ENCODE assay signal across 9 cellular contexts in the genomic region with DNA sequence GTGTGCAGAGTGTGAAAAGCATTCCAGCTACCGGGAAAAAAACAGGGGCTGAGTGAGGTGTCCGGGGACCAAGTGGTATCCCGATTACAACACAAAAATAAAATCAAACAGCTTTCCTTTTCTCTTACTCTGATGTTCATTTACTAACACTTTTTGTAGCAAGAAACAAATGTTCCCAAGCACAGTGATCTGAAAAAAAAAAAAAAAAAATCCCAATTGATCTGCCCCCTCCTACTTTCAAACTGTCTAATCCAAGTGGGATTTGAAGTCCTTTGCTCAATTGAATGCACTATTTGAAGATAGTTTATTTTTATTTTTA. TPM values are rescaled to one million over a fixed set of nuclear protein-coding genes. Genes with fewer than 3 reads are reported as not detected.
DNase-seq lines count a peak whose midpoint lies in the region; ATAC-seq and TF ChIP-seq lines count a peak whose summit lies in the region.
"Had no signal": no experiment of that assay in that cellular context is flagged by ENCODE, and none has a peak within 500 bp of the region (broad histone marks: within the 10 kb centered on the region; RNA-seq: fewer than 3 reads in every experiment).

No MANE protein-coding gene starts in this region.

- H3K36me3 Mint-ChIP-seq in activated CD4-positive, alpha-beta T cell treated with anti-CD3 and anti-CD28 coated beads, Interleukin-2, amount 10 ng/mL, durations not matched to agents 24 days and 14 days (ENCODE audit: low read depth) = no peaks in the 10 kb centered on the region

- intact Hi-C loops in activated CD4-positive, alpha-beta T cell treated with anti-CD3 and anti-CD28 coated beads, Interleukin-2, amount 10 ng/mL, durations not matched to agents 24 days and 14 days (cut with micrococcal nuclease) = no loop called here
- intact Hi-C loops in breast epithelium (cut with DNase I; ENCODE audit: low total_unique reads) = no loop called here
- intact Hi-C loops in lower lobe of right lung (cut with DNase I) = no loop called here

- peaks cover 57% of the 10 kb centered on the region for H3K27me3 Mint-ChIP-seq in activated CD4-positive, alpha-beta T cell treated with anti-CD3 and anti-CD28 coated beads, Interleukin-2, amount 10 ng/mL, durations not matched to agents 24 days and 14 days

- H3K27ac ChIP-seq in breast epithelium = peak overlapping the region; percentile 92 to 98
- no peak overlapping the region for H3K27ac ChIP-seq in lower lobe of right lung
- peak overlapping the region; percentile 53 to 61 for H3K27ac ChIP-seq in thoracic aorta

- peak overlapping the region; percentile 72 for H3K4me3 Mint-ChIP-seq in activated CD4-positive, alpha-beta T cell treated with anti-CD3 and anti-CD28 coated beads, Interleukin-2, amount 10 ng/mL, durations not matched to agents 24 days and 14 days

- H3K27me3 ChIP-seq in breast epithelium (no peaks in the 10 kb centered on the region), lower lobe of right lung (ENCODE audit: low read depth) (no peaks in the 10 kb centered on the region), thoracic aorta (replicated peaks; ENCODE audit: insufficient read depth) (no peaks in the 10 kb centered on the region)

- TF ChIP-seq CTCF in breast epithelium (IDR thresholded peaks at IDR 0.05) (no peak), lower lobe of right lung (IDR thresholded peaks at IDR 0.05) (no peak), thoracic aorta (IDR thresholded peaks at IDR 0.05) (no peak)

- H3K4me3 ChIP-seq in breast epithelium (peak overlapping the region; percentile 75 to 82 (median 78)), lower lobe of right lung (peak overlapping the region; percentile 75), thoracic aorta (peak overlapping the region; percentile 97)

- no peaks in the 10 kb centered on the region for H3K36me3 ChIP-seq in breast epithelium
- H3K36me3 ChIP-seq in lower lobe of right lung = no peaks in the 10 kb centered on the region
- H3K36me3 ChIP-seq in thoracic aorta = peaks cover 6% of the 10 kb centered on the region

- H3K4me1 Mint-ChIP-seq in activated CD4-positive, alpha-beta T cell treated with anti-CD3 and anti-CD28 coated beads, Interleukin-2, amount 10 ng/mL, durations not matched to agents 24 days and 14 days = peaks cover 5% of the 10 kb centered on the region

- H3K9me3 ChIP-seq in breast epithelium (no peaks in the 10 kb centered on the region), lower lobe of right lung (no peaks in the 10 kb centered on the region), thoracic aorta (no peaks in the 10 kb centered on the region)

- H3K27ac Mint-ChIP-seq in activated CD4-positive, alpha-beta T cell treated with anti-CD3 and anti-CD28 coated beads, Interleukin-2, amount 10 ng/mL, durations not matched to agents 24 days and 14 days = peak overlapping the region; percentile 26

- DNase-seq in activated CD4-positive, alpha-beta T cell treated with anti-CD3 and anti-CD28 coated beads, Interleukin-2, amount 10 ng/mL, durations not matched to agents 24 days and 14 days = no peak
- no peak for DNase-seq in activated CD4-positive, alpha-beta T cell treated with anti-CD3 and anti-CD28 coated beads, Interleukin-2, amount 50 U/mL, for 1 hour
- DNase-seq in breast epithelium (ENCODE audit: low spot score in 2 of 2) (no peak), lower lobe of right lung (no peak), thoracic aorta (ENCODE audit: low spot score) (no peak), AML-193 (lab: John Stamatoyannopoulos, UW) (no peak), AG08395 (ENCODE audit: low spot score) (no peak)
- DNase-seq: KG1 had no signal

- TF ChIP-seq POLR2A in breast epithelium (IDR thresholded peaks at IDR 0.05) = no peak

- no peaks in the 10 kb centered on the region for H3K4me1 ChIP-seq in breast epithelium
- no peaks in the 10 kb centered on the region for H3K4me1 ChIP-seq in lower lobe of right lung
- H3K4me1 ChIP-seq in thoracic aorta (ENCODE audit: control insufficient read depth in 1 of 2, low read depth in 2 of 2) = peaks cover 26 to 50% of the 10 kb centered on the region in 2 donors

- ATAC-seq in lower lobe of right lung (no peak), thoracic aorta (ENCODE audit: insufficient number of reproducible peaks, low FRiP score, low read depth) (no peak), GM21619 (IDR thresholded peaks at IDR 0.05; ENCODE audit: unreplicated experiment) (no peak)

- no peaks in the 10 kb centered on the region for H3K9me3 Mint-ChIP-seq in activated CD4-positive, alpha-beta T cell treated with anti-CD3 and anti-CD28 coated beads, Interleukin-2, amount 10 ng/mL, durations not matched to agents 24 days and 14 days

RNA-seq across cellular contexts. Expression of a gene that starts 1.3 kb away (rescaled TPM):
- 0.28 and 1.9 TPM in 2 replicates for total RNA-seq in activated CD4-positive, alpha-beta T cell treated with anti-CD3 and anti-CD28 coated beads, Interleukin-2, amount 10 ng/mL, durations not matched to agents 24 days and 14 days
- total RNA-seq in breast epithelium = 10 to 100 TPM; 26.9 to 94.4 (median 67.5) TPM
- total RNA-seq in lower lobe of right lung = 20.8 TPM
- total RNA-seq in thoracic aorta = 100 to 1,000 TPM in 1 of 2 donors, 10 to 100 TPM in 1; 71.9 to 129 TPM
